14 cellular contexts compared by ENCODE assay signal in genomic region chr3:143430582-143430981, GRCh38.
DNase-seq lines count a peak whose midpoint lies in the region; ATAC-seq, FAIRE-seq and TF ChIP-seq lines count a peak whose summit lies in the region.
"Had no signal": no experiment of that assay in that cellular context is flagged by ENCODE, and none has a peak within 500 bp of the region (broad histone marks: within the 10 kb centered on the region; RNA-seq: fewer than 3 reads in every experiment).

No MANE protein-coding gene starts in this region.

- no peak for ATAC-seq in HG03135 (IDR thresholded peaks at IDR 0.05; ENCODE audit: unreplicated experiment)
- ATAC-seq: A549 had no signal

- H3K14ac ChIP-seq in mesenchymal stem cell (ENCODE audit: low read length in 2 of 2) = peak overlapping the region in 1 of 2 experiments; percentile 57

- H3F3A ChIP-seq in OCI-LY1 (ENCODE audit: insufficient read depth, low read length) = no peaks in the 10 kb centered on the region

- no peaks in the 10 kb centered on the region for H3K9me2 ChIP-seq in OCI-LY1 (ENCODE audit: low read depth, low read length)

- DNase-seq in GM12891 (ENCODE audit: insufficient read length, low spot score) = no peak
- DNase-seq in mesenchymal stem cell = no peak
- no peak for DNase-seq in NCI-H1417 (lab: John Stamatoyannopoulos, UW)
- no peak for DNase-seq in right atrium auricular region (ENCODE audit: low spot score)
- DNase-seq: CD4-positive, CD25-positive, alpha-beta regulatory T cell; DMS53; GOT3; H9 had no signal

- no peak overlapping the region for H2BK15ac ChIP-seq in mesenchymal stem cell (ENCODE audit: low read depth, poor library complexity, severe bottlenecking)

- WGBS in mesenchymal stem cell = 100% methylated on average over 1 of the region's 1 CpG

- no peaks in the 10 kb centered on the region for H3K79me1 ChIP-seq in mesenchymal stem cell (replicated peaks; ENCODE audit: low read length, poor library complexity, severe bottlenecking)

- peak overlapping the region in 9 of 11 experiments; percentile 12 to 64 (median 22); a peak in 11 of 22 replicates for H3K4me2 ChIP-seq in BLaER1 treated with 17β-estradiol and CSF1 and Interleukin-3, amounts not matched to agents 10 nM and 100 nM
- H3K4me2 ChIP-seq in OCI-LY1 (ENCODE audit: low read length) (peak overlapping the region; percentile 43; the same call in 1 of the 2 replicates), mesenchymal stem cell (ENCODE audit: low read length, poor library complexity, severe bottlenecking) (no peak overlapping the region)
- H3K4me2 ChIP-seq: A549 had no signal

- H3K27ac ChIP-seq in BLaER1 treated with 17β-estradiol and CSF1 and Interleukin-3, amounts not matched to agents 10 nM and 100 nM = peak overlapping the region in 2 of 11 experiments; percentile 19 to 38; a peak in 4 of 22 replicates
- H3K27ac ChIP-seq in OCI-LY1 (ENCODE audit: low read depth, low read length, poor library complexity, severe bottlenecking) (peak overlapping the region; percentile 63), mesenchymal stem cell (ENCODE audit: low read length, poor library complexity, severe bottlenecking) (no peak overlapping the region), right atrium auricular region (no peak overlapping the region)
- H3K27ac ChIP-seq: A549, HL-60 had no signal

- no peak overlapping the region for H2BK120ac ChIP-seq in mesenchymal stem cell (ENCODE audit: low read depth, low read length)

- no peak overlapping the region for H2BK5ac ChIP-seq in mesenchymal stem cell (ENCODE audit: low read depth, low read length, poor library complexity, severe bottlenecking)

- H4K91ac ChIP-seq in mesenchymal stem cell (ENCODE audit: low read length) = no peak overlapping the region

- H3K36me3 ChIP-seq in BLaER1 treated with 17β-estradiol and CSF1 and Interleukin-3, amounts not matched to agents 10 nM and 100 nM = peaks cover 0 to 3% (median 0%) of the 10 kb centered on the region in 11 experiments; a peak in 1 of 22 replicates
- no peaks in the 10 kb centered on the region for H3K36me3 ChIP-seq in OCI-LY1 (ENCODE audit: insufficient read depth, low read length)
- H3K36me3 ChIP-seq in mesenchymal stem cell (ENCODE audit: control insufficient read depth in 1 of 2, insufficient read depth in 2 of 2, low read depth in 1 of 2, low read length in 2 of 2) = no peaks in the 10 kb centered on the region
- H3K36me3 ChIP-seq in right atrium auricular region = no peaks in the 10 kb centered on the region

- no peak overlapping the region for H3K4ac ChIP-seq in mesenchymal stem cell (ENCODE audit: low read depth in 1 of 2, low read length in 2 of 2)

- peak overlapping the region; percentile 15 to 64 for H2BK12ac ChIP-seq in mesenchymal stem cell (ENCODE audit: low read length in 2 of 2)

- no peak overlapping the region for H3K4me3 ChIP-seq in BLaER1 treated with 17β-estradiol and CSF1 and Interleukin-3, amounts not matched to agents 10 nM and 100 nM
- H3K4me3 ChIP-seq in OCI-LY1 (ENCODE audit: low read depth, low read length, poor library complexity, severe bottlenecking) = no peak overlapping the region
- H3K4me3 ChIP-seq in mesenchymal stem cell (ENCODE audit: insufficient read depth in 1 of 2, low read depth in 1 of 2, low read length in 2 of 2) = no peak overlapping the region
- H3K4me3 ChIP-seq in right atrium auricular region = no peak overlapping the region
- H3K4me3 ChIP-seq: A549 had no signal

- H2AK5ac ChIP-seq in mesenchymal stem cell (ENCODE audit: low read length, severe bottlenecking) = no peak overlapping the region

- peaks cover 27 to 60% (median 41%) of the 10 kb centered on the region in 10 experiments for H3K4me1 ChIP-seq in BLaER1 treated with 17β-estradiol and CSF1 and Interleukin-3, amounts not matched to agents 10 nM and 100 nM
- H3K4me1 ChIP-seq in OCI-LY1 (ENCODE audit: insufficient read depth, low read length, severe bottlenecking) = peaks cover 91% of the 10 kb centered on the region
- H3K4me1 ChIP-seq in mesenchymal stem cell (ENCODE audit: control insufficient read depth, insufficient read depth, low read depth, low read length) = no peaks in the 10 kb centered on the region
- no peaks in the 10 kb centered on the region for H3K4me1 ChIP-seq in right atrium auricular region
- H3K4me1 ChIP-seq: A549 had no signal

- H3K23ac ChIP-seq in mesenchymal stem cell (ENCODE audit: low read length in 2 of 2) = no peak overlapping the region

- H2AFZ ChIP-seq in OCI-LY1 (ENCODE audit: low read length) = no peak overlapping the region
- no peak overlapping the region for H2AFZ ChIP-seq in mesenchymal stem cell (ENCODE audit: low read depth, low read length)

- FAIRE-seq in GM12891 (lab: Jason Lieb, UNC) = peak; percentile 16
- FAIRE-seq: A549, GM19239 had no signal

- peak overlapping the region in 1 of 2 experiments; percentile 77 for H3K18ac ChIP-seq in mesenchymal stem cell (ENCODE audit: low read depth in 1 of 2, low read length in 2 of 2)

- no peaks in the 10 kb centered on the region for H3K79me2 ChIP-seq in OCI-LY1 (ENCODE audit: insufficient read depth, low read length)

- TF ChIP-seq CTCF in OCI-LY1 (IDR thresholded peaks at IDR 0.05; ENCODE audit: low read length) (no peak), right atrium auricular region (IDR thresholded peaks at IDR 0.05) (no peak)

- no peak for TF ChIP-seq POLR2A in GM12891 (IDR thresholded peaks at IDR 0.05; ENCODE audit: low read depth, low read length)

- no peak overlapping the region for H4K8ac ChIP-seq in mesenchymal stem cell (ENCODE audit: low read length)

- H3K9me3 ChIP-seq in BLaER1 treated with 17β-estradiol and CSF1 and Interleukin-3, amounts not matched to agents 10 nM and 100 nM (replicated peaks in 1 of 11) = 0 out of 22 replicates have a peak, but pooled peaks cover 0 to 3% (median 0%) of the 10 kb centered on the region in 11 experiments
- H3K9me3 ChIP-seq in OCI-LY1 (ENCODE audit: low read length) (no peaks in the 10 kb centered on the region), mesenchymal stem cell (ENCODE audit: control insufficient read depth, low read length) (no peaks in the 10 kb centered on the region), right atrium auricular region (no peaks in the 10 kb centered on the region)
- H3K9me3 ChIP-seq: A549 had no signal

- no peak overlapping the region for H3K9ac ChIP-seq in BLaER1 treated with 17β-estradiol and CSF1 and Interleukin-3, amounts not matched to agents 10 nM and 100 nM
- H3K9ac ChIP-seq in OCI-LY1 (ENCODE audit: low read length) (no peak overlapping the region; the same call in 1 of the 2 replicates), mesenchymal stem cell (ENCODE audit: low read length) (no peak overlapping the region)

- no peaks in the 10 kb centered on the region for H3K27me3 ChIP-seq in BLaER1 treated with 17β-estradiol and CSF1 and Interleukin-3, amounts not matched to agents 10 nM and 100 nM
- H3K27me3 ChIP-seq in OCI-LY1 (ENCODE audit: insufficient read depth, low read length) = no peaks in the 10 kb centered on the region
- H3K27me3 ChIP-seq in mesenchymal stem cell (ENCODE audit: control insufficient read depth in 1 of 2, insufficient read depth in 1 of 2, low read length in 2 of 2) = no peaks in the 10 kb centered on the region
- no peaks in the 10 kb centered on the region for H3K27me3 ChIP-seq in right atrium auricular region

- H4K20me1 ChIP-seq in BLaER1 treated with 17β-estradiol and CSF1 and Interleukin-3, amounts not matched to agents 10 nM and 100 nM = no peaks in the 10 kb centered on the region
- H4K20me1 ChIP-seq in OCI-LY1 (ENCODE audit: insufficient read depth, low read length) = no peaks in the 10 kb centered on the region

TF ChIP-seq in GM12891, 5 proteins besides CTCF, POLR2A, EP300 and RAD21:
- TF ChIP-seq POLR2AphosphoS5 (IDR thresholded peaks at IDR 0.05; ENCODE audit: low read depth, low read length) (no peak), PAX5 (IDR thresholded peaks at IDR 0.05; ENCODE audit: insufficient read depth, low read length, severe bottlenecking) (no peak), POU2F2 (IDR thresholded peaks at IDR 0.05; ENCODE audit: low read depth, low read length) (no peak), TAF1 (IDR thresholded peaks at IDR 0.05; ENCODE audit: low read depth, low read length) (no peak), SPI1 (IDR thresholded peaks at IDR 0.05; ENCODE audit: low read depth, low read length) (no peak)
TF ChIP-seq in GM12891: peak in this region for 0.
